In the genomic region with DNA sequence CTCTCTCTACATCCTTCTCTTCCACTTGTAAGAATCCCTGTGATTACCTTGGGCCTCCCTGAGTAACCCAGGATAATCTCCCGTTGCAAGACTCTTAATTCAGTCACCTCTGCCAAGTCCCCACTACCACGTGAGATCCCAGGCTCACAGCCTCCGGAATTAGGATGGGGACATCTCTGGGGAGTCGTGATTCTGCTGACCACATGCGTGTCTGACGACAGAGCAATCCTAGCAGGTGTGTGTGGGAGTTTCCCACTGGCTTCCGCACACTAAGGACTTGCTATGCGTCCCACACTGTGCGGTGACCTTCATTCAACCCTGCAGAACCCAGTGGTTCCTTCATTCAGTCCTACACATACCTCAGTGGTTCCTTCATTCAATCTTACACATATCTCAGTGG, we compare ENCODE assay signal across 30 cellular contexts. TPM values are rescaled to one million over a fixed set of nuclear protein-coding genes. Genes with fewer than 3 reads are reported as not detected.
"Had no signal": no experiment of that assay in that cellular context is flagged by ENCODE, and none has a peak within 500 bp of the region (broad histone marks: within the 10 kb centered on the region; RNA-seq: fewer than 3 reads in every experiment).

No MANE protein-coding gene starts in this region.

- H2AFZ ChIP-seq: parathyroid adenoma had no signal

- H3K4me1 Mint-ChIP-seq: stimulated activated memory B cell treated with anti-CD40 and anti-IgM and Interleukin-4, amounts not matched to agents 10 μg/mL and 1 μg/mL and 100 μg/mL, for 72 hours; stimulated activated naive CD8-positive, alpha-beta T cell treated with anti-CD3 and anti-CD28 coated beads, Interleukin-15, amount 100 ng/mL, for 72 hours had no signal

- H3K9me3 Mint-ChIP-seq: natural killer cell treated with Interleukin-12 subunit alpha and Interleukin-12 subunit beta and Interleukin-15 and Interleukin-18, amount 100 ng/mL, for 72 hours; neural crest cell; type B pancreatic cell had no signal

- H3K4me3 Mint-ChIP-seq: naive thymus-derived CD8-positive, alpha-beta T cell; natural killer cell treated with Interleukin-12 subunit alpha and Interleukin-12 subunit beta and Interleukin-15 and Interleukin-18, amount 100 ng/mL, for 72 hours; nephron progenitor cell; neural crest cell; stimulated activated memory B cell treated with anti-CD40 and anti-IgM and Interleukin-4, amounts not matched to agents 10 μg/mL and 1 μg/mL and 100 μg/mL, for 72 hours; stimulated activated naive CD8-positive, alpha-beta T cell treated with anti-CD3 and anti-CD28 coated beads, Interleukin-15, amount 100 ng/mL, for 72 hours; type B pancreatic cell had no signal

- H3K4me2 ChIP-seq: smooth muscle cell had no signal

- H3K79me2 ChIP-seq: parathyroid adenoma had no signal

- H3K27ac Mint-ChIP-seq: naive thymus-derived CD8-positive, alpha-beta T cell; natural killer cell treated with Interleukin-12 subunit alpha and Interleukin-12 subunit beta and Interleukin-15 and Interleukin-18, amount 100 ng/mL, for 72 hours; nephron progenitor cell; progenitor cell of endocrine pancreas; stimulated activated memory B cell treated with anti-CD40 and anti-IgM and Interleukin-4, amounts not matched to agents 10 μg/mL and 1 μg/mL and 100 μg/mL, for 72 hours; stimulated activated naive CD8-positive, alpha-beta T cell treated with anti-CD3 and anti-CD28 coated beads, Interleukin-15, amount 100 ng/mL, for 72 hours; type B pancreatic cell had no signal

- H3K36me3 Mint-ChIP-seq: naive thymus-derived CD8-positive, alpha-beta T cell; natural killer cell treated with Interleukin-12 subunit alpha and Interleukin-12 subunit beta and Interleukin-15 and Interleukin-18, amount 100 ng/mL, for 72 hours; stimulated activated memory B cell treated with anti-CD40 and anti-IgM and Interleukin-4, amounts not matched to agents 10 μg/mL and 1 μg/mL and 100 μg/mL, for 72 hours; type B pancreatic cell had no signal

- H3K27ac ChIP-seq: neutrophil, ovary, parathyroid adenoma, psoas muscle, right lobe of liver, sigmoid colon, skin epidermis, spleen, suprapubic skin, testis, tibial artery, transverse colon, upper lobe of right lung, uterus had no signal

- H3K36me3 ChIP-seq: neutrophil, ovary, right lobe of liver, sigmoid colon, spleen, suprapubic skin, tibial artery, transverse colon, upper lobe of right lung, uterus had no signal

- H3K27me3 ChIP-seq: ovary, right lobe of liver, testis, uterus had no signal

- ATAC-seq: naive thymus-derived CD8-positive, alpha-beta T cell; natural killer cell treated with Interleukin-12 subunit alpha and Interleukin-12 subunit beta and Interleukin-15 and Interleukin-18, amount 100 ng/mL, for 72 hours; psoas muscle; right cardiac atrium; stimulated activated memory B cell treated with anti-CD40 and anti-IgM and Interleukin-4, amounts not matched to agents 10 μg/mL and 1 μg/mL and 100 μg/mL, for 72 hours; stimulated activated naive CD8-positive, alpha-beta T cell treated with anti-CD3 and anti-CD28 coated beads, Interleukin-15, amount 100 ng/mL, for 72 hours; stimulated activated naive CD8-positive, alpha-beta T cell treated with anti-CD3 and anti-CD28 coated beads, Interleukin-15, Interleukin-2, amounts not matched to agents 100 U/mL and 50 U/mL, for 24 hours; upper lobe of right lung had no signal

- DNase-seq: nephron progenitor cell; ovary; psoas muscle; right cardiac atrium; right lobe of liver; sigmoid colon; spleen; stimulated activated CD4-positive, alpha-beta T cell treated with anti-CD3 and anti-CD28 coated beads, Interleukin-12 subunit alpha, Interleukin-12 subunit beta, amount 100 ng/mL, for 4 hours; stimulated activated CD4-positive, alpha-beta T cell treated with anti-CD3 and anti-CD28 coated beads, Interleukin-1b, Interleukin-23, amount 100 ng/mL, for 48 hours; stimulated activated CD4-positive, alpha-beta T cell treated with anti-CD3 and anti-CD28 coated beads, Interleukin-4, amount 100 ng/mL, for 1 hour; stimulated activated CD4-positive, alpha-beta T cell treated with anti-CD3 and anti-CD28 coated beads, Interleukin-4, amount 100 ng/mL, for 4 hours; stimulated activated CD8-positive, alpha-beta memory T cell treated with anti-CD3 and anti-CD28 coated beads, Interleukin-4, amount 100 ng/mL, for 48 hours; stimulated activated naive CD8-positive, alpha-beta T cell treated with anti-CD3 and anti-CD28 coated beads, Interleukin-15, amount 100 ng/mL, for 72 hours; stimulated activated naive CD8-positive, alpha-beta T cell treated with anti-CD3 and anti-CD28 coated beads, Interleukin-15, Interleukin-2, amounts not matched to agents 100 U/mL and 50 U/mL, for 24 hours; testis; tibial artery; transverse colon; upper lobe of right lung; uterus had no signal

- H3K4me3 ChIP-seq: ovary, psoas muscle, right lobe of liver, sigmoid colon, skin epidermis, smooth muscle cell, spleen, suprapubic skin, testis, tibial artery, transverse colon, upper lobe of right lung, uterus had no signal

- H3K4me1 ChIP-seq: parathyroid adenoma, psoas muscle, right lobe of liver, sigmoid colon, suprapubic skin, testis, tibial artery, transverse colon, upper lobe of right lung, uterus had no signal

- H3K9me3 ChIP-seq: neutrophil, ovary, psoas muscle, right lobe of liver, sigmoid colon, suprapubic skin, testis, tibial artery, transverse colon, upper lobe of right lung, uterus had no signal

- H3K9ac ChIP-seq: parathyroid adenoma had no signal

RNA-seq across cellular contexts. Expression of a gene that starts 11.9 kb away (rescaled TPM):
- total RNA-seq: natural killer cell treated with Interleukin-12 subunit alpha and Interleukin-12 subunit beta and Interleukin-15 and Interleukin-18, amount 100 ng/mL, for 72 hours; transverse colon had no signal
